In the genomic region with DNA sequence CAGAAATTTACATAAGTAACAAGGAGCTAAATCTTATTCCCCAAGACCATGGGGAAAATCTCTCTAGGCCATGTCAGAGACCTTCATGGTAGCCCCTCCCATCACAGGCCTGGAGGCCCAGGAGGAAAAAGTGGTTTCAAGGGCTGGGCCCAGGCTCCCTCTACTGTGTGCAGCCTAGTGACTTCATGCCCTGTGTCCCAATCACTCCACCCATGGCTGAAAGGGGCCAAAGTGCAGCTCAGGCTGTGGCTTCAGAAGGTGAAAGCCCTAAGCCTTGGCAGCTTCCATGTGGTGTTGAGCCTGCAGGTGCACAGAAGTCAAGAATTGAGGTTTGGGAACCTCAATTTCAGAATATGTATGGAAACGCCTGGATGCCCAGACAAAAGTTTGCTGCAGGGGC, we compare ENCODE assay signal across 25 cellular contexts.
"Had no signal": no experiment of that assay in that cellular context is flagged by ENCODE, and none has a peak within 500 bp of the region (broad histone marks: within the 10 kb centered on the region; RNA-seq: fewer than 3 reads in every experiment).

No MANE protein-coding gene starts in this region.

- ATAC-seq: stimulated activated effector memory CD8-positive, alpha-beta T cell treated with anti-CD3 and anti-CD28 coated beads, Interleukin-12 subunit alpha, Interleukin-12 subunit beta, amount 100 ng/mL, for 72 hours; stimulated activated memory B cell treated with anti-CD40 and anti-IgM and Interleukin-4, amounts not matched to agents 10 μg/mL and 1 μg/mL and 100 μg/mL, for 72 hours; stimulated activated naive B cell treated with anti-CD40 and anti-IgM and Interleukin-4, amounts not matched to agents 10 μg/mL and 1 μg/mL and 100 μg/mL, for 72 hours; stimulated activated naive CD8-positive, alpha-beta T cell treated with anti-CD3 and anti-CD28 coated beads, Interleukin-15, amount 100 ng/mL, for 72 hours; stimulated activated naive CD8-positive, alpha-beta T cell treated with anti-CD3 and anti-CD28 coated beads, Interleukin-15, Interleukin-2, amounts not matched to agents 100 U/mL and 50 U/mL, for 24 hours; upper lobe of right lung had no signal

- H3K27ac ChIP-seq: stomach, suprapubic skin, testis, thoracic aorta, thyroid gland, tibial artery, tibial nerve, upper lobe of left lung, upper lobe of right lung, uterus, vagina had no signal

- H3K27me3 ChIP-seq: stomach, suprapubic skin, testis, thyroid gland, tibial artery, tibial nerve, upper lobe of left lung, upper lobe of right lung, uterus, vagina had no signal

- H3K9me3 ChIP-seq: suprapubic skin, testis, thoracic aorta, thyroid gland, tibial artery, tibial nerve, upper lobe of left lung, upper lobe of right lung, uterus, vagina had no signal

- H3K4me3 ChIP-seq: stomach, suprapubic skin, testis, thoracic aorta, thyroid gland, tibial artery, tibial nerve, upper lobe of left lung, upper lobe of right lung, uterus, vagina had no signal

- H3K4me1 ChIP-seq: stomach, suprapubic skin, testis, thyroid gland, tibial artery, tibial nerve, upper lobe of left lung, upper lobe of right lung, uterus, vagina had no signal

- H3K36me3 ChIP-seq: stomach, suprapubic skin, thoracic aorta, thyroid gland, tibial artery, tibial nerve, upper lobe of left lung, upper lobe of right lung, uterus, vagina had no signal

- DNase-seq: stimulated activated CD4-positive, alpha-beta T cell treated with anti-CD3 and anti-CD28 coated beads, Interleukin-2, amount 100 ng/mL, for 48 hours; stimulated activated CD4-positive, alpha-beta T cell treated with anti-CD3 and anti-CD28 coated beads, Interleukin-4, amount 100 ng/mL, for 1 hour; stimulated activated CD4-positive, alpha-beta T cell treated with anti-CD3 and anti-CD28 coated beads, Interleukin-4, amount 100 ng/mL, for 24 hours; stimulated activated CD4-positive, alpha-beta T cell treated with anti-CD3 and anti-CD28 coated beads, Interleukin-4, amount 100 ng/mL, for 4 hours; stimulated activated CD8-positive, alpha-beta memory T cell treated with anti-CD3 and anti-CD28 coated beads, Interleukin-4, amount 100 ng/mL, for 48 hours; stimulated activated naive B cell treated with anti-CD40 and anti-IgM and Interleukin-4, amounts not matched to agents 10 μg/mL and 1 μg/mL and 100 μg/mL, for 72 hours; stimulated activated naive CD4-positive, alpha-beta T cell; stimulated activated naive CD4-positive, alpha-beta T cell treated with Interleukin-2 at 50 U/mL for 16 hours; stimulated activated naive CD8-positive, alpha-beta T cell treated with anti-CD3 and anti-CD28 coated beads, Interleukin-15, amount 100 ng/mL, for 72 hours; stimulated activated naive CD8-positive, alpha-beta T cell treated with anti-CD3 and anti-CD28 coated beads, Interleukin-15, Interleukin-2, amounts not matched to agents 100 U/mL and 50 U/mL, for 24 hours; stomach; substantia nigra; testis; thyroid gland; tibial artery; trophoblast cell; upper lobe of left lung; upper lobe of right lung; uterus had no signal
